In genomic region chr9:118751848-118752223, GRCh38 we compare ENCODE assay signal across 33 cellular contexts.
"Had no signal": no experiment of that assay in that cellular context is flagged by ENCODE, and none has a peak within 500 bp of the region (broad histone marks: within the 10 kb centered on the region; RNA-seq: fewer than 3 reads in every experiment).

No MANE protein-coding gene starts in this region.

- H3K36me3 Mint-ChIP-seq: activated naive CD4-positive, alpha-beta T cell treated with anti-CD3 and anti-CD28 coated beads, Interleukin-2, amount 10 ng/mL, durations not matched to agents 7 days and 5 days; activated naive CD8-positive, alpha-beta T cell treated with anti-CD3 and anti-CD28 coated beads, Interleukin-2, amount 10 ng/mL, durations not matched to agents 7 days and 5 days had no signal

- H3K9me3 Mint-ChIP-seq: activated CD4-positive, alpha-beta T cell treated with anti-CD3 and anti-CD28 coated beads, Interleukin-2, amount 10 ng/mL, durations not matched to agents 24 days and 14 days had no signal

- H3K4me3 Mint-ChIP-seq: activated CD4-positive, alpha-beta memory T cell treated with anti-CD3 and anti-CD28 coated beads, Interleukin-2, amount 10 ng/mL, durations not matched to agents 7 days and 5 days; activated CD4-positive, alpha-beta T cell treated with anti-CD3 and anti-CD28 coated beads for 36 hours; activated CD4-positive, alpha-beta T cell treated with anti-CD3 and anti-CD28 coated beads, Interleukin-2, amount 10 ng/mL, durations not matched to agents 24 days and 14 days; activated naive CD4-positive, alpha-beta T cell treated with anti-CD3 and anti-CD28 coated beads, Interleukin-2, amount 10 ng/mL, durations not matched to agents 7 days and 5 days; activated naive CD8-positive, alpha-beta T cell treated with anti-CD3 and anti-CD28 coated beads, Interleukin-2, amount 10 ng/mL, durations not matched to agents 7 days and 5 days; activated T-cell treated with anti-CD3 and anti-CD28 coated beads, Interleukin-2, amount 50 U/mL, for 24 hours; activated T-cell treated with anti-CD3 and anti-CD28 coated beads, Interleukin-2, amount 50 U/mL, for 72 hours; central memory CD8-positive, alpha-beta T cell; dendritic cell treated with granulocyte-macrophage colony-stimulating factor and Interleukin-4, amounts not matched to agents 40 ng/mL and 50 ng/mL, for 4 days; T-helper 17 cell; T-helper 2 cell treated with Interferon-gamma antibody and Interleukin-4, amounts not matched to agents 5 μg/mL and 100 μg/mL, for 36 hours had no signal

- DNase-seq: activated CD4-positive, alpha-beta memory T cell treated with anti-CD3 and anti-CD28 coated beads, Interleukin-2, amount 10 ng/mL, durations not matched to agents 7 days and 5 days; activated CD4-positive, alpha-beta T cell treated with anti-CD3 and anti-CD28 coated beads for 36 hours; activated CD4-positive, alpha-beta T cell treated with anti-CD3 and anti-CD28 coated beads, Interleukin-2, amount 10 ng/mL, durations not matched to agents 24 days and 14 days; activated CD4-positive, CD25-positive, alpha-beta regulatory T cell; activated CD4-positive, CD25-positive, alpha-beta regulatory T cell treated with anti-CD3 and anti-CD28 coated beads, Interleukin-2, amount 50 U/mL, for 72 hours; activated CD8-positive, alpha-beta memory T cell treated with anti-CD3 and anti-CD28 coated beads, Interleukin-2, amount 50 U/mL, for 48 hours; activated gamma-delta T cell; activated naive CD4-positive, alpha-beta T cell; activated naive CD4-positive, alpha-beta T cell treated with anti-CD3 and anti-CD28 coated beads, Interleukin-2, amount 10 ng/mL, durations not matched to agents 7 days and 5 days; activated naive CD8-positive, alpha-beta T cell treated with anti-CD3 and anti-CD28 coated beads, Interleukin-2, amount 10 ng/mL, durations not matched to agents 7 days and 5 days; activated T-cell treated with anti-CD3 and anti-CD28 coated beads for 4 hours; activated T-cell treated with anti-CD3 and anti-CD28 coated beads, Interleukin-2, amount 50 U/mL, for 24 hours; activated T-cell treated with anti-CD3 and anti-CD28 coated beads, Interleukin-2, amount 50 U/mL, for 72 hours; brain microvascular endothelial cell; dorsolateral prefrontal cortex; effector memory CD4-positive, alpha-beta T cell; erythroblast; foreskin keratinocyte; gastrocnemius medialis; glutamatergic neuron; heart left ventricle; T-helper 1 cell; T-helper 17 cell; T1000; WERI-Rb-1 had no signal

- H3K27me3 Mint-ChIP-seq: activated CD4-positive, alpha-beta memory T cell treated with anti-CD3 and anti-CD28 coated beads, Interleukin-2, amount 10 ng/mL, durations not matched to agents 7 days and 5 days; activated CD4-positive, alpha-beta T cell treated with anti-CD3 and anti-CD28 coated beads for 36 hours; activated CD4-positive, alpha-beta T cell treated with anti-CD3 and anti-CD28 coated beads, Interleukin-2, amount 10 ng/mL, durations not matched to agents 24 days and 14 days; activated naive CD4-positive, alpha-beta T cell treated with anti-CD3 and anti-CD28 coated beads, Interleukin-2, amount 10 ng/mL, durations not matched to agents 7 days and 5 days; activated naive CD8-positive, alpha-beta T cell treated with anti-CD3 and anti-CD28 coated beads, Interleukin-2, amount 10 ng/mL, durations not matched to agents 7 days and 5 days; activated T-cell treated with anti-CD3 and anti-CD28 coated beads, Interleukin-2, amount 50 U/mL, for 24 hours; central memory CD8-positive, alpha-beta T cell; dendritic cell treated with granulocyte-macrophage colony-stimulating factor and Interleukin-4, amounts not matched to agents 40 ng/mL and 50 ng/mL, for 4 days; T-helper 17 cell had no signal

- ATAC-seq: activated CD4-positive, alpha-beta T cell treated with anti-CD3 and anti-CD28 coated beads for 36 hours; activated naive CD4-positive, alpha-beta T cell treated with anti-CD3 and anti-CD28 coated beads, Interleukin-2, amount 50 U/mL, for 72 hours; activated T-cell treated with anti-CD3 and anti-CD28 coated beads, Interleukin-2, amount 50 U/mL, for 72 hours; foreskin keratinocyte; gastrocnemius medialis; heart left ventricle; T-helper 17 cell had no signal

- H3K9me3 ChIP-seq: gastrocnemius medialis had no signal

- H3K36me3 ChIP-seq: brain microvascular endothelial cell, esophagus muscularis mucosa, gastrocnemius medialis, heart left ventricle, WERI-Rb-1 had no signal

- H3K4me3 ChIP-seq: coronary artery, dorsolateral prefrontal cortex, esophagus muscularis mucosa, gastrocnemius medialis, heart left ventricle had no signal

- H3K27ac ChIP-seq: brain microvascular endothelial cell, coronary artery, dorsolateral prefrontal cortex, esophagus muscularis mucosa, foreskin keratinocyte, gastrocnemius medialis, heart left ventricle, WERI-Rb-1 had no signal

- H3K27ac Mint-ChIP-seq: activated CD4-positive, alpha-beta memory T cell treated with anti-CD3 and anti-CD28 coated beads, Interleukin-2, amount 10 ng/mL, durations not matched to agents 7 days and 5 days; activated CD4-positive, alpha-beta T cell treated with anti-CD3 and anti-CD28 coated beads for 36 hours; activated CD4-positive, alpha-beta T cell treated with anti-CD3 and anti-CD28 coated beads, Interleukin-2, amount 10 ng/mL, durations not matched to agents 24 days and 14 days; activated naive CD4-positive, alpha-beta T cell treated with anti-CD3 and anti-CD28 coated beads, Interleukin-2, amount 10 ng/mL, durations not matched to agents 7 days and 5 days; activated naive CD4-positive, alpha-beta T cell treated with anti-CD3 and anti-CD28 coated beads, Interleukin-2, amount 50 U/mL, for 72 hours; activated naive CD8-positive, alpha-beta T cell treated with anti-CD3 and anti-CD28 coated beads, Interleukin-2, amount 10 ng/mL, durations not matched to agents 7 days and 5 days; activated T-cell treated with anti-CD3 and anti-CD28 coated beads, Interleukin-2, amount 50 U/mL, for 24 hours; activated T-cell treated with anti-CD3 and anti-CD28 coated beads, Interleukin-2, amount 50 U/mL, for 72 hours; dendritic cell treated with granulocyte-macrophage colony-stimulating factor and Interleukin-4, amounts not matched to agents 40 ng/mL and 50 ng/mL, for 4 days; T-helper 17 cell; T-helper 2 cell treated with Interferon-gamma antibody and Interleukin-4, amounts not matched to agents 5 μg/mL and 100 μg/mL, for 36 hours had no signal

- FAIRE-seq: astrocyte, bronchial epithelial cell had no signal

- H3K4me1 Mint-ChIP-seq: activated CD4-positive, alpha-beta memory T cell treated with anti-CD3 and anti-CD28 coated beads, Interleukin-2, amount 10 ng/mL, durations not matched to agents 7 days and 5 days; activated CD4-positive, alpha-beta T cell treated with anti-CD3 and anti-CD28 coated beads for 36 hours; activated CD4-positive, alpha-beta T cell treated with anti-CD3 and anti-CD28 coated beads, Interleukin-2, amount 10 ng/mL, durations not matched to agents 24 days and 14 days; activated naive CD4-positive, alpha-beta T cell treated with anti-CD3 and anti-CD28 coated beads, Interleukin-2, amount 10 ng/mL, durations not matched to agents 7 days and 5 days; activated naive CD8-positive, alpha-beta T cell treated with anti-CD3 and anti-CD28 coated beads, Interleukin-2, amount 10 ng/mL, durations not matched to agents 7 days and 5 days; central memory CD8-positive, alpha-beta T cell; T-helper 17 cell had no signal

- H3K27me3 ChIP-seq: brain microvascular endothelial cell, dorsolateral prefrontal cortex, esophagus muscularis mucosa, foreskin keratinocyte, gastrocnemius medialis, heart left ventricle had no signal

- H3K4me1 ChIP-seq: esophagus muscularis mucosa, foreskin keratinocyte, gastrocnemius medialis, heart left ventricle had no signal
